14 cellular contexts compared by ENCODE assay signal in the genomic region with DNA sequence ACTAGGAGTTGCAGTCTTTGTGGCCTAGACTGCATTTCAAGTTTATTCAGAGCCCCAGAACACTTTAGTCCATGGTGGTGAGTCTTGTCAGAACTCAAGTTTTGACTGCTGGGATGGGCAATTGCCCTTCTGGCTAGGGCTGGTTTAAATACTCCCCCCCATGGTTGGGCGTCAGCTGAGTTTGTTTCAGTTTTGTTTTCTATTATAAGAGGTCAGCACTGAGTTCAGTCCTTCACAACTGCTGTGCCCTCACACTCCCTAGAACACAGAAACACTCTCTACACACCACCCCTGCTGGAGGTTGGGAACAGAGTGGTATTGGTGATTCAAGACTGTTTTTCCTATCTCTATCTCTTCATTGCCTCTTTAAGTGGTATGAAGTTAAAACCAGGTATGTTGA.
DNase-seq lines count a peak whose midpoint lies in the region; ATAC-seq and TF ChIP-seq lines count a peak whose summit lies in the region.
"Had no signal": no experiment of that assay in that cellular context is flagged by ENCODE, and none has a peak within 500 bp of the region (broad histone marks: within the 10 kb centered on the region; RNA-seq: fewer than 3 reads in every experiment).

No MANE protein-coding gene starts in this region.

- intact Hi-C loops in left ventricle myocardium superior (cut with micrococcal nuclease): no loop called here

- H3K9me3 ChIP-seq in upper lobe of left lung: no peaks in the 10 kb centered on the region
- H3K9me3 ChIP-seq: esophagus squamous epithelium had no signal

- TF ChIP-seq EP300 in upper lobe of left lung (IDR thresholded peaks at IDR 0.05): no peak

- WGBS in upper lobe of left lung, 2 donors: 63 to 72% methylated on average over 1 of the region's 1 CpG

- TF ChIP-seq POLR2A in upper lobe of left lung (IDR thresholded peaks at IDR 0.05): no peak

- TF ChIP-seq CTCF in upper lobe of left lung (IDR thresholded peaks at IDR 0.05): no peak

- ATAC-seq in GM18868 (IDR thresholded peaks at IDR 0.05; ENCODE audit: unreplicated experiment) (peak; percentile 50), GM21423 (IDR thresholded peaks at IDR 0.05; ENCODE audit: unreplicated experiment) (peak; percentile 43), HG02870 (IDR thresholded peaks at IDR 0.05; ENCODE audit: unreplicated experiment) (peak; percentile 56), HG03565 (IDR thresholded peaks at IDR 0.05; ENCODE audit: unreplicated experiment) (peak; percentile 50), left ventricle myocardium superior (no peak), upper lobe of left lung (ENCODE audit: low FRiP score in 2 of 2) (no peak)
- ATAC-seq: activated T-cell treated with anti-CD3 and anti-CD28 coated beads, Interleukin-2, amount 50 U/mL, for 4 hours; heart left ventricle had no signal

- no peak overlapping the region for H3K4me3 ChIP-seq in upper lobe of left lung
- H3K4me3 ChIP-seq: esophagus squamous epithelium, heart left ventricle, neural progenitor cell had no signal

- no peaks in the 10 kb centered on the region for H3K36me3 ChIP-seq in upper lobe of left lung
- H3K36me3 ChIP-seq: esophagus squamous epithelium, heart left ventricle, neural progenitor cell had no signal

- no peaks in the 10 kb centered on the region for H3K27me3 ChIP-seq in upper lobe of left lung
- H3K27me3 ChIP-seq: esophagus squamous epithelium, neural progenitor cell had no signal

- H3K27ac ChIP-seq in upper lobe of left lung: no peak overlapping the region
- H3K27ac ChIP-seq: esophagus squamous epithelium, heart left ventricle, neural progenitor cell had no signal

- DNase-seq in activated effector memory CD4-positive, alpha-beta T cell treated with Interleukin-2 at 50 U/mL for 16 hours: no peak
- no peak for DNase-seq in left ventricle myocardium superior
- no peak for DNase-seq in stimulated activated naive CD4-positive, alpha-beta T cell treated with Interleukin-2 at 50 U/mL for 16 hours (lab: John Stamatoyannopoulos, UW)
- no peak for DNase-seq in upper lobe of left lung
- DNase-seq: activated CD4-positive, alpha-beta T cell treated with anti-CD3 and anti-CD28 coated beads, Interleukin-2, amount 50 U/mL, for 4 hours; activated T-cell treated with anti-CD3 and anti-CD28 coated beads, Interleukin-2, amount 50 U/mL, for 4 hours; esophagus squamous epithelium; heart left ventricle; NCI-H1694 treated with DMSO at 0.1 percent for 48 hours had no signal

- no peaks in the 10 kb centered on the region for H3K4me1 ChIP-seq in upper lobe of left lung
- H3K4me1 ChIP-seq: heart left ventricle, neural progenitor cell had no signal

Comparison
In these comparisons a context has a peak if more than half of its experiments do, and no peak if none do; other contexts are left out.
1. ATAC-seq: peak in GM18868 (single experiment), GM21423 (single experiment), HG02870 (single experiment) and HG03565 (single experiment); none in left ventricle myocardium superior (single experiment) and upper lobe of left lung (0 of 2).